Comparison of ENCODE assay signal across 8 cellular contexts in genomic region chr6:162261598-162261997, GRCh38.
"Had no signal": no experiment of that assay in that cellular context is flagged by ENCODE, and none has a peak within 500 bp of the region (broad histone marks: within the 10 kb centered on the region; RNA-seq: fewer than 3 reads in every experiment).

No MANE protein-coding gene starts in this region.

- H3K4me1 ChIP-seq: HAP-1 had no signal

- H3K9me3 ChIP-seq: HAP-1 had no signal

- ATAC-seq: GM23338, HCT116 had no signal

- DNase-seq: H7, HFFc6, KBM-7 had no signal

- H2AFZ ChIP-seq: GM23338 had no signal

- H3K9ac ChIP-seq: KMS-11 had no signal

- H3K4me2 ChIP-seq: GM23338, KMS-11 had no signal

- H3K4me3 ChIP-seq: GM23338, HAP-1 had no signal

- FAIRE-seq: HTR-8/SVneo had no signal

- H3K27ac ChIP-seq: KMS-11 had no signal

- H3K36me3 ChIP-seq: HAP-1 had no signal
